Comparison of ENCODE assay signal across 8 cellular contexts in the genomic region with DNA sequence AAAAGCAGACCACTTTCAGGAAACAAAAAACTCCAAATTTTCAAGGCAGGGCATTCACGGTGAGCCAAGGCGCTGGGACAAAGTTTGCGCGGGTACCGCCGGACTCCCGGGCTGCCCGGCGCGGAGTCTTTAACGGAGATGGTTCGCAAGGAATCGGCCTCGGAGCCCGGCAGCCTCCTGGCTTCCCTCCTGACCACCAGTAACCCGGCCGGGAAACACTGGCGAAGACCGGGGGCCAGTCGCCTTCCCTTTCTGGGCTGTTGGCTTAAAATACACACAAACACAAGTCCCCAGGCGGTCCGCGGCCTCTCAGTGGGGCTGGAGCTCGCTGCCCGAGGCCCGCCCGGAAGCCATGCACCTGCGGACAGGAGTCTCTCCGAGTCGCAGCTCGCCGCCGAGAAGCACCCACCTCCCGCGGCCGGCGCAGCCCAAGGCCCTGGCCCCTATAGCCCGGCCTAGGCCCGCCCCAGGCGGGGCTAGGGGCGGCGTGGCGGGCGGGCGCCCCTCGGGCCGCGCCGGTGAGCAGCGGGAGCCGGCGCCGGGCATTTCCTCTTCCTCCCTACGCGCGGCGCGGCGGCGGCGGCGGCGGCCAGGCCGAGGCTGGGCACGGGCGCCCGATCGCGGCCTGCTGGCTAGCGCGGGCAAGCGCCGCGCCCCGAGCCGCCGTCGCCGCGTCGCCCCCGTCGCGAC. TPM values are rescaled to one million over a fixed set of nuclear protein-coding genes. Genes with fewer than 3 reads are reported as not detected.
DNase-seq lines count a peak whose midpoint lies in the region; ATAC-seq and TF ChIP-seq lines count a peak whose summit lies in the region.

No MANE protein-coding gene starts in this region.

- ATAC-seq in central memory CD8-positive, alpha-beta T cell (replicated peaks; ENCODE audit: extremely low read depth, poor library complexity, severe bottlenecking) = peak; percentile 22

- no peaks in the 10 kb centered on the region for H3K9me3 ChIP-seq in GM23248 (ENCODE audit: low read depth)

- H3K4me3 ChIP-seq in GM12865 (ENCODE audit: low read depth, low read length) (peak overlapping the region; percentile 92), GM23248 (peak overlapping the region; percentile 82)

- H3K4me2 ChIP-seq in GM23248 (ENCODE audit: unreplicated experiment) = peak overlapping the region; percentile 97

- peaks cover 5% of the 10 kb centered on the region; the same call in 1 of the 2 replicates for H4K20me1 ChIP-seq in GM23248 (ENCODE audit: insufficient read depth)

- no peaks in the 10 kb centered on the region for H3K9me3 Mint-ChIP-seq in central memory CD8-positive, alpha-beta T cell

- H3F3A ChIP-seq in GM23248 (ENCODE audit: insufficient read depth) = peaks cover 41% of the 10 kb centered on the region

- no peaks in the 10 kb centered on the region for H3K27me3 ChIP-seq in GM23248 (replicated peaks; ENCODE audit: insufficient read depth)

- 0 out of 2 replicates have a peak, but pooled peaks cover 3% of the 10 kb centered on the region for H3K36me3 ChIP-seq in GM23248 (ENCODE audit: low read depth)

- no peaks in the 10 kb centered on the region for H3K9me2 ChIP-seq in GM23248 (ENCODE audit: insufficient read depth)

- peaks cover 56% of the 10 kb centered on the region for H3K4me1 Mint-ChIP-seq in central memory CD8-positive, alpha-beta T cell

- peak overlapping the region; percentile 41 for H2AFZ ChIP-seq in GM23248

- H3K27ac ChIP-seq in GM23248 = peak overlapping the region; percentile 73

- in situ Hi-C loops in GM23248 (cut with MboI) = no loop called here

- WGBS in GM23248 (ENCODE audit: low coverage in 1 of 2, low lambda C conversion rate in 2 of 2, missing lambda C conversion rate in 2 of 2), 2 experiments = 0% methylated on average over 50 to 72 of the region's 84 CpGs

- peak overlapping the region; percentile 100 for H3K4me3 Mint-ChIP-seq in central memory CD8-positive, alpha-beta T cell

- TF ChIP-seq CTCF in GM12865 (IDR thresholded peaks at IDR 0.05; ENCODE audit: insufficient read depth, low read depth, low read length, missing control alignments) = no peak

- H3K4me1 ChIP-seq in GM23248 (ENCODE audit: insufficient read depth) = peaks cover 31% of the 10 kb centered on the region

- peak overlapping the region; percentile 86 for H3K9ac ChIP-seq in GM23248

- no peaks in the 10 kb centered on the region for H3K27me3 Mint-ChIP-seq in central memory CD8-positive, alpha-beta T cell

- H3K79me2 ChIP-seq in GM23248 (ENCODE audit: insufficient read depth) = peaks cover 86% of the 10 kb centered on the region

- peaks cover 29% of the 10 kb centered on the region for H3K36me3 Mint-ChIP-seq in central memory CD8-positive, alpha-beta T cell (ENCODE audit: insufficient read depth)

- DNase-seq in GM12865 (ENCODE audit: low read depth) = peak; percentile 85
- peak; percentile 71 for DNase-seq in GM23248
- DNase-seq in LHCN-M2 (ENCODE audit: low read depth) = peak; percentile 54
- DNase-seq in activated CD4-positive, CD25-positive, alpha-beta regulatory T cell treated with anti-CD3 and anti-CD28 coated beads, Interleukin-2, amount 50 U/mL, for 16 hours (ENCODE audit: low read depth, low spot score) = peak; percentile 6
- DNase-seq in central memory CD8-positive, alpha-beta T cell (ENCODE audit: low spot score in 2 of 2) = peak; percentile 38 to 40
- peak; percentile 86 for DNase-seq in left kidney (ENCODE audit: low read depth, low spot score)
- DNase-seq in stimulated activated CD4-positive, alpha-beta T cell treated with anti-CD3 and anti-CD28 coated beads, Interleukin-2, amount 100 ng/mL, for 24 hours = peak; percentile 61 to 67
- no peak for DNase-seq in DMS114 treated with DMSO at 0.1 percent for 48 hours (lab: John Stamatoyannopoulos, UW; ENCODE audit: unreplicated experiment)

- peak overlapping the region; percentile 98 for H3K27ac Mint-ChIP-seq in central memory CD8-positive, alpha-beta T cell (ENCODE audit: low read depth)

RNA-seq across cellular contexts. Expression of a gene that starts 0.6 kb away (rescaled TPM):
- 87.2 and 131 TPM in 2 replicates for total RNA-seq in GM23248 (2014; rRNA removed; shearing (Covaris generic))
- 52.5 and 54.3 TPM in 2 replicates for polyA plus RNA-seq in GM23248 (2016; fragmentation: Nextera tagmentation; extraction: Ambion mirVana)
- total RNA-seq in LHCN-M2 (2014; rRNA removed) = 55.2 and 62.2 TPM in 2 replicates
- 48.6 TPM for polyA plus RNA-seq in LHCN-M2 (2012)
